ENCODE assay signal across 17 cellular contexts in the genomic region with DNA sequence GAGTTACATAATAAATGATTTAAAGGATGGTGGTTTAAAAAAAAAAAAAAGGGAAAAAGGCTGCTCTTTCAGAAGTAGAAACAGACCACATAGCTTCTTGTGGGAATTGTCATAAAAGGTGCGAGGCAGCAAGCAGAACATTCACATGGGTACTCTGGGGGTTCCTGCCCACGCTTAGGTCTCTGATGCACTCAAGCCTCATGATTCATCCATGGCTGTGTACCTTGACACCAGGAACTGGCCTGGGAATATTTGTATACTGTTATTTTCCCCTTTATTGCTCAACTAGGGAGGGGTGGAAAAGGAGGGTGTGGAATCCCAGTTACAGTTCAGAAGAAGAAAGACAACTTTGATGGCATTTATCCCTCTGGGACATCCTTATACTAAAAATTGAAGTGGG. TPM values are rescaled to one million over a fixed set of nuclear protein-coding genes. Genes with fewer than 3 reads are reported as not detected.
DNase-seq lines count a peak whose midpoint lies in the region; ATAC-seq and TF ChIP-seq lines count a peak whose summit lies in the region.
"Had no signal": no experiment of that assay in that cellular context is flagged by ENCODE, and none has a peak within 500 bp of the region (broad histone marks: within the 10 kb centered on the region; RNA-seq: fewer than 3 reads in every experiment).

No MANE protein-coding gene starts in this region.

- peaks cover 45% of the 10 kb centered on the region for H3K4me1 Mint-ChIP-seq in chondrocyte (ENCODE audit: low read depth)
- peaks cover 9% of the 10 kb centered on the region for H3K4me1 Mint-ChIP-seq in activated CD8-positive, alpha-beta T cell treated with anti-CD3 and anti-CD28 coated beads for 36 hours (ENCODE audit: low read depth)
- peaks cover 12% of the 10 kb centered on the region for H3K4me1 Mint-ChIP-seq in activated CD4-positive, alpha-beta T cell treated with anti-CD3 and anti-CD28 coated beads, Interleukin-2, amount 10 ng/mL, durations not matched to agents 7 days and 5 days

- no peaks in the 10 kb centered on the region for H3K27me3 ChIP-seq in liver (ENCODE audit: control insufficient read depth in 4 of 4, insufficient read depth in 4 of 4, low read length in 3 of 4)
- H3K27me3 ChIP-seq: adrenal gland, tibial artery had no signal

- peaks cover 4% of the 10 kb centered on the region for H3K9me3 Mint-ChIP-seq in chondrocyte (ENCODE audit: low read depth)
- H3K9me3 Mint-ChIP-seq in activated CD8-positive, alpha-beta T cell treated with anti-CD3 and anti-CD28 coated beads for 36 hours = no peaks in the 10 kb centered on the region
- H3K9me3 Mint-ChIP-seq in activated CD4-positive, alpha-beta T cell treated with anti-CD3 and anti-CD28 coated beads, Interleukin-2, amount 10 ng/mL, durations not matched to agents 7 days and 5 days = no peaks in the 10 kb centered on the region
- H3K9me3 Mint-ChIP-seq: CD4-positive, alpha-beta T cell; immature natural killer cell had no signal

- TF ChIP-seq CTCF in chondrocyte (IDR thresholded peaks at IDR 0.05) (no peak), liver (IDR thresholded peaks at IDR 0.05; ENCODE audit: low read depth, low read length, missing input control) (no peak)
- no peak for TF ChIP-seq CTCF in activated CD8-positive, alpha-beta T cell treated with anti-CD3 and anti-CD28 coated beads for 36 hours (IDR thresholded peaks at IDR 0.05)

- no peaks in the 10 kb centered on the region for H3K36me3 ChIP-seq in liver (ENCODE audit: control insufficient read depth in 4 of 4, insufficient read depth in 3 of 4, low read depth in 1 of 4, low read length in 3 of 4)
- H3K36me3 ChIP-seq: adrenal gland, tibial artery had no signal

- POLR2A ChIA-PET in activated CD8-positive, alpha-beta T cell treated with anti-CD3 and anti-CD28 coated beads for 36 hours (lab: Charles Lee) = no interaction called here
- POLR2A ChIA-PET in activated CD4-positive, alpha-beta T cell treated with anti-CD3 and anti-CD28 coated beads, Interleukin-2, amount 10 ng/mL, durations not matched to agents 7 days and 5 days (lab: Charles Lee) = no interaction called here

- H3K27ac ChIP-seq in liver (ENCODE audit: low read depth in 1 of 2, low read length in 2 of 2) = peak overlapping the region in 1 of 2 donors; percentile 67
- H3K27ac ChIP-seq: adrenal gland, tibial artery had no signal

- peak overlapping the region in 1 of 2 donors; percentile 10 for H3K9ac ChIP-seq in liver (ENCODE audit: low read depth in 1 of 2, low read length in 2 of 2)

- no peak overlapping the region for H3K4me3 ChIP-seq in liver (ENCODE audit: low read depth in 1 of 3, low read length in 3 of 3)
- H3K4me3 ChIP-seq: adrenal gland, tibial artery had no signal

- H3K36me3 Mint-ChIP-seq in chondrocyte (ENCODE audit: low read depth) = peaks cover 8% of the 10 kb centered on the region
- no peaks in the 10 kb centered on the region for H3K36me3 Mint-ChIP-seq in activated CD8-positive, alpha-beta T cell treated with anti-CD3 and anti-CD28 coated beads for 36 hours (ENCODE audit: low read depth)
- no peaks in the 10 kb centered on the region for H3K36me3 Mint-ChIP-seq in activated CD4-positive, alpha-beta T cell treated with anti-CD3 and anti-CD28 coated beads, Interleukin-2, amount 10 ng/mL, durations not matched to agents 7 days and 5 days (ENCODE audit: low read depth)

- peak; percentile 29 to 40 for TF ChIP-seq RAD21 in liver (IDR thresholded peaks at IDR 0.05)

- no peak overlapping the region for H3K4me3 Mint-ChIP-seq in chondrocyte (ENCODE audit: unreplicated experiment)
- H3K4me3 Mint-ChIP-seq in activated CD8-positive, alpha-beta T cell treated with anti-CD3 and anti-CD28 coated beads for 36 hours = no peak overlapping the region
- H3K4me3 Mint-ChIP-seq in activated CD4-positive, alpha-beta T cell treated with anti-CD3 and anti-CD28 coated beads, Interleukin-2, amount 10 ng/mL, durations not matched to agents 7 days and 5 days = no peak overlapping the region
- H3K4me3 Mint-ChIP-seq: CD4-positive, alpha-beta T cell; immature natural killer cell had no signal

- no peaks in the 10 kb centered on the region for H3K27me3 Mint-ChIP-seq in chondrocyte (ENCODE audit: low read depth)
- no peaks in the 10 kb centered on the region for H3K27me3 Mint-ChIP-seq in activated CD8-positive, alpha-beta T cell treated with anti-CD3 and anti-CD28 coated beads for 36 hours
- no peaks in the 10 kb centered on the region for H3K27me3 Mint-ChIP-seq in activated CD4-positive, alpha-beta T cell treated with anti-CD3 and anti-CD28 coated beads, Interleukin-2, amount 10 ng/mL, durations not matched to agents 7 days and 5 days
- H3K27me3 Mint-ChIP-seq: CD4-positive, alpha-beta T cell had no signal

- peaks cover 13 to 37% (median 26%) of the 10 kb centered on the region in 4 donors for H3K4me1 ChIP-seq in liver (ENCODE audit: control insufficient read depth in 4 of 4, insufficient read depth in 4 of 4, low read length in 3 of 4)

- ATAC-seq in HG03045 (IDR thresholded peaks at IDR 0.05; ENCODE audit: unreplicated experiment) = no peak
- ATAC-seq in activated CD8-positive, alpha-beta T cell treated with anti-CD3 and anti-CD28 coated beads for 36 hours = no peak

- peak overlapping the region; percentile 75 for H3K27ac Mint-ChIP-seq in chondrocyte (ENCODE audit: unreplicated experiment)
- H3K27ac Mint-ChIP-seq in activated CD8-positive, alpha-beta T cell treated with anti-CD3 and anti-CD28 coated beads for 36 hours = no peak overlapping the region
- no peak overlapping the region for H3K27ac Mint-ChIP-seq in activated CD4-positive, alpha-beta T cell treated with anti-CD3 and anti-CD28 coated beads, Interleukin-2, amount 10 ng/mL, durations not matched to agents 7 days and 5 days
- H3K27ac Mint-ChIP-seq: CD4-positive, alpha-beta T cell; immature natural killer cell had no signal

- no peaks in the 10 kb centered on the region for H3K9me3 ChIP-seq in liver (ENCODE audit: control insufficient read depth in 4 of 4, low read length in 3 of 4)
- H3K9me3 ChIP-seq: adrenal gland, tibial artery had no signal

- 55% methylated on average over 2 of the region's 2 CpGs for WGBS in liver

- CTCF ChIA-PET in activated CD8-positive, alpha-beta T cell treated with anti-CD3 and anti-CD28 coated beads for 36 hours (lab: Charles Lee) = no interaction called here
- CTCF ChIA-PET in activated CD4-positive, alpha-beta T cell treated with anti-CD3 and anti-CD28 coated beads, Interleukin-2, amount 10 ng/mL, durations not matched to agents 7 days and 5 days (lab: Charles Lee) = no interaction called here

- intact Hi-C loops in activated CD8-positive, alpha-beta T cell treated with anti-CD3 and anti-CD28 coated beads for 36 hours (cut with micrococcal nuclease) = no loop called here

- DNase-seq in DMS53 (lab: John Stamatoyannopoulos, UW) = peak; percentile 46
- DNase-seq in DMS53 treated with DMSO at 0.1 percent for 48 hours (lab: John Stamatoyannopoulos, UW; ENCODE audit: unreplicated experiment) = no peak
- no peak for DNase-seq in chondrocyte (ENCODE audit: low spot score)
- DNase-seq in hippocampal formation (lab: John Stamatoyannopoulos, UW) = no peak
- no peak for DNase-seq in activated CD8-positive, alpha-beta T cell treated with anti-CD3 and anti-CD28 coated beads for 36 hours
- DNase-seq in activated CD4-positive, alpha-beta T cell treated with anti-CD3 and anti-CD28 coated beads, Interleukin-2, amount 10 ng/mL, durations not matched to agents 7 days and 5 days = no peak
- DNase-seq: 8988T; CD4-positive, alpha-beta T cell; foreskin melanocyte; immature natural killer cell; NCI-H1417; NCI-H446 treated with DMSO at 0.1 percent for 48 hours; stimulated activated CD4-positive, alpha-beta T cell treated with anti-CD3 and anti-CD28 coated beads, Interleukin-2, amount 100 ng/mL, for 48 hours; tibial artery had no signal

TF ChIP-seq in liver, 16 proteins besides CTCF, POLR2A, EP300 and RAD21 (continues in another document):
- TF ChIP-seq EGR1 (IDR thresholded peaks at IDR 0.05; ENCODE audit: low read depth in 2 of 2) (peak; percentile 65 to 93), FOXA2 (IDR thresholded peaks at IDR 0.05) (peak; percentile 78), JUND (IDR thresholded peaks at IDR 0.05) (peak; percentile 82 to 89)
- TF ChIP-seq, protein P1, sequence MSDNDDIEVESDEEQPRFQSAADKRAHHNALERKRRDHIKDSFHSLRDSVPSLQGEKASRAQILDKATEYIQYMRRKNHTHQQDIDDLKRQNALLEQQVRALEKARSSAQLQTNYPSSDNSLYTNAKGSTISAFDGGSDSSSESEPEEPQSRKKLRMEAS (IDR thresholded peaks at IDR 0.05) = peak; percentile 79

RNA-seq across cellular contexts. Expression of a gene that starts 4.0 kb away (rescaled TPM):
- total RNA-seq in chondrocyte (91.6 to 94.2 TPM (median 92.1 TPM) in 3 replicates), liver (100 to 1,000 TPM; 145 to 193 TPM)
- 100 to 1,000 TPM in 1 of 2 donors, 10 to 100 TPM in 1; 99.1 to 276 TPM for polyA plus RNA-seq in liver
- 1 to 10 TPM; 3.5 to 3.7 TPM for total RNA-seq in activated CD8-positive, alpha-beta T cell treated with anti-CD3 and anti-CD28 coated beads for 36 hours
- 1 to 10 TPM; 3.3 to 4.2 TPM for total RNA-seq in activated CD4-positive, alpha-beta T cell treated with anti-CD3 and anti-CD28 coated beads, Interleukin-2, amount 10 ng/mL, durations not matched to agents 7 days and 5 days

RNA-seq across cellular contexts. Expression of a gene that starts 34.7 kb away (rescaled TPM):
- not detected in 3 replicates for total RNA-seq in chondrocyte
- total RNA-seq in liver = 100 to 1,000 TPM in 1 of 2 donors, 10 to 100 TPM in 1; 60.0 to 256 TPM
- polyA plus RNA-seq in liver = 100 to 1,000 TPM; 237 to 476 TPM
- not detected for total RNA-seq in activated CD8-positive, alpha-beta T cell treated with anti-CD3 and anti-CD28 coated beads for 36 hours
- not detected for total RNA-seq in activated CD4-positive, alpha-beta T cell treated with anti-CD3 and anti-CD28 coated beads, Interleukin-2, amount 10 ng/mL, durations not matched to agents 7 days and 5 days
- total RNA-seq: CD4-positive, alpha-beta T cell had no signal

RNA-seq across cellular contexts. Expression of a gene that starts 54.9 kb away (rescaled TPM):
- total RNA-seq in chondrocyte (not detected in 3 replicates), liver (under 1 TPM; 0.09 to 0.50 TPM)
- polyA plus RNA-seq in liver = 1 to 10 TPM in 1 of 2 donors, under 1 TPM in 1; 0.27 to 1.1 TPM
- not detected for total RNA-seq in activated CD8-positive, alpha-beta T cell treated with anti-CD3 and anti-CD28 coated beads for 36 hours
- total RNA-seq in activated CD4-positive, alpha-beta T cell treated with anti-CD3 and anti-CD28 coated beads, Interleukin-2, amount 10 ng/mL, durations not matched to agents 7 days and 5 days = not detected
- total RNA-seq: CD4-positive, alpha-beta T cell had no signal
- polyA plus RNA-seq: immature natural killer cell had no signal

Comparison
In these comparisons a context has a peak if more than half of its experiments do, and no peak if none do; other contexts are left out.
1. RNA of a gene that starts 4.0 kb away (total RNA-seq): 145 to 193 TPM in liver and 91.6 to 94.2 TPM in chondrocyte; 3.3 to 4.2 TPM in activated CD4-positive, alpha-beta T cell treated with anti-CD3 and anti-CD28 coated beads, Interleukin-2, amount 10 ng/mL, durations not matched to agents 7 days and 5 days and 3.5 to 3.7 TPM in activated CD8-positive, alpha-beta T cell treated with anti-CD3 and anti-CD28 coated beads for 36 hours; every median in the first group is over 10 times any median in the second.
2. RNA of a gene that starts 34.7 kb away (total RNA-seq): 60.0 to 256 TPM in liver; not detected in chondrocyte, not detected in activated CD8-positive, alpha-beta T cell treated with anti-CD3 and anti-CD28 coated beads for 36 hours and not detected in activated CD4-positive, alpha-beta T cell treated with anti-CD3 and anti-CD28 coated beads, Interleukin-2, amount 10 ng/mL, durations not matched to agents 7 days and 5 days; every median in the first group is over 10 times any median in the second.